In the genomic region with DNA sequence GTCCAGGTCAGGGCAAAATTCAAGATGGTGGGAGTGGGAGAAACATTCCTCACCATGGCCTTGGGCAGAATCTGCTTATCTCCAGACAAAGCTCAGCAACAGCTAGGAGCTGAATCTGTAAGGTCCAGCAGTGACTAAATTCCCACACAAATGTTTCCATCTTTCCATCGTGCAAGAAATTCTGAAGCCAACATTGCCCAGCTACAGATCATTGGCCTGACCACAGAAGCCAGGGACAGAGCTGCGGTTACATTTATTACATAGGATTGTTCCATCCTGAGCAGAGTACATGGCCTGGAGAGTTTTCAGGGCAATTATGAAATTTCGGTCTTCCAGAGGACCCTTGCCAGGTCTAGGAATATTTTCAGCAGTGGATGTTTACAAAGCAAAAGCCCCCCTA, we compare ENCODE assay signal across 26 cellular contexts.
"Had no signal": no experiment of that assay in that cellular context is flagged by ENCODE, and none has a peak within 500 bp of the region (broad histone marks: within the 10 kb centered on the region; RNA-seq: fewer than 3 reads in every experiment).

No MANE protein-coding gene starts in this region.

- DNase-seq: effector memory CD8-positive, alpha-beta T cell; foreskin keratinocyte; heart left ventricle; kidney glomerular epithelial cell; left colon; left ventricle myocardium superior; lower lobe of right lung; mucosa of descending colon; naive B cell; pancreas; retina; small intestine; stimulated activated CD4-positive, alpha-beta T cell treated with anti-CD3 and anti-CD28 coated beads, Interleukin-15, amount 100 ng/mL, for 24 hours; stimulated activated CD4-positive, alpha-beta T cell treated with anti-CD3 and anti-CD28 coated beads, Interleukin-2, amount 100 ng/mL, for 48 hours; stimulated activated naive B cell treated with anti-CD40 and anti-IgM and Interleukin-4, amounts not matched to agents 10 μg/mL and 1 μg/mL and 100 μg/mL, for 72 hours; upper lobe of right lung had no signal

- FAIRE-seq: islet of Langerhans, pancreas, small intestine had no signal

- H3K27me3 ChIP-seq: foreskin keratinocyte, gastroesophageal sphincter, heart left ventricle, hepatocyte, neutrophil, pancreas, right lobe of liver, tibial nerve, upper lobe of right lung, vagina had no signal

- H3K4me1 ChIP-seq: foreskin keratinocyte had no signal

- H3K27ac ChIP-seq: coronary artery, foreskin keratinocyte, gastroesophageal sphincter, heart left ventricle, hepatocyte, lower lobe of right lung, neutrophil, pancreas, right lobe of liver, thoracic aorta, tibial nerve, upper lobe of right lung, vagina had no signal

- H3K4me3 ChIP-seq: coronary artery, gastroesophageal sphincter, heart left ventricle, hepatocyte, lower lobe of right lung, mucosa of descending colon, pancreas, right lobe of liver, thoracic aorta, tibial nerve, upper lobe of right lung, vagina had no signal

- H2AFZ ChIP-seq: hepatocyte had no signal

- H3K4me2 ChIP-seq: hepatocyte had no signal

- ATAC-seq: effector memory CD8-positive, alpha-beta T cell; foreskin keratinocyte; gastroesophageal sphincter; heart left ventricle; left colon; left ventricle myocardium superior; lower lobe of right lung; mucosa of descending colon; natural killer cell treated with Interleukin-12 subunit alpha and Interleukin-12 subunit beta and Interleukin-15 and Interleukin-18, amount 100 ng/mL, for 72 hours; pancreas; right lobe of liver; stimulated activated naive B cell treated with anti-CD40 and anti-IgM and Interleukin-4, amounts not matched to agents 10 μg/mL and 1 μg/mL and 100 μg/mL, for 72 hours; upper lobe of right lung had no signal

- H3K36me3 ChIP-seq: gastroesophageal sphincter, heart left ventricle, lower lobe of right lung, neutrophil, pancreas, right lobe of liver, thoracic aorta, tibial nerve, upper lobe of right lung, vagina had no signal

- H3K9me3 ChIP-seq: gastroesophageal sphincter, heart left ventricle, lower lobe of right lung, mucosa of descending colon, neutrophil, pancreas, right lobe of liver, thoracic aorta, tibial nerve, upper lobe of right lung, vagina had no signal
